In genomic region chr22:36366291-36366708, GRCh38 we compare ENCODE assay signal across 1 cellular context.
A peak's percentile ranks its signal among the peaks of the same experiment; 100 is the strongest.
TF ChIP-seq lines count a peak whose summit lies in the region.

No MANE protein-coding gene starts in this region.

TF ChIP-seq in HEK293, 187 proteins besides CTCF, POLR2A, EP300 and RAD21 (continued from another document and continues in another):
- TF ChIP-seq TSHZ1 (tag by site-specific recombination; IDR thresholded peaks at IDR 0.05; ENCODE audit: borderline replicate concordance): no peak
- TF ChIP-seq ZNF19 (tag by site-specific recombination; IDR thresholded peaks at IDR 0.05; ENCODE audit: low read depth): no peak
- no peak for TF ChIP-seq ZNF48 (tag by site-specific recombination; IDR thresholded peaks at IDR 0.05)
- TF ChIP-seq INSM2 (tag by site-specific recombination; IDR thresholded peaks at IDR 0.05): peak; percentile 22; the same call in 1 of the 2 replicates
- no peak for TF ChIP-seq ZBTB11 (tag by site-specific recombination; conservative IDR thresholded peaks at IDR 0.05; ENCODE audit: low read depth)
- TF ChIP-seq PRDM2 (tag by site-specific recombination; IDR thresholded peaks at IDR 0.05; ENCODE audit: borderline replicate concordance): no peak
- no peak for TF ChIP-seq ZNF704 (tag by site-specific recombination; IDR thresholded peaks at IDR 0.05)
- TF ChIP-seq GLIS1 (tag by site-specific recombination; IDR thresholded peaks at IDR 0.05): peak; percentile 64
- no peak for TF ChIP-seq ZNF513 (tag by site-specific recombination; IDR thresholded peaks at IDR 0.05)
- no peak for TF ChIP-seq HOXC10 (CRISPR knock-in tag; IDR thresholded peaks at IDR 0.05)
- TF ChIP-seq ZNF560 (tag by site-specific recombination; IDR thresholded peaks at IDR 0.05; ENCODE audit: borderline replicate concordance): no peak
- TF ChIP-seq ZNF544 (tag by site-specific recombination; IDR thresholded peaks at IDR 0.05): no peak
- no peak for TF ChIP-seq ZNF335 (tag by site-specific recombination; conservative IDR thresholded peaks at IDR 0.05)
- no peak for TF ChIP-seq ZNF112 (tag by site-specific recombination; IDR thresholded peaks at IDR 0.05)
- 0 out of 2 replicates have a peak, but pooled peaks have one; percentile 15 for TF ChIP-seq KLF8 (tag by site-specific recombination; IDR thresholded peaks at IDR 0.05)
- no peak for TF ChIP-seq ZNF221 (tag by site-specific recombination; IDR thresholded peaks at IDR 0.05; ENCODE audit: borderline replicate concordance)
- no peak for TF ChIP-seq ZNF776 (tag by site-specific recombination; IDR thresholded peaks at IDR 0.05; ENCODE audit: borderline replicate concordance)
- no peak for TF ChIP-seq ZNF514 (tag by site-specific recombination; IDR thresholded peaks at IDR 0.05)
- TF ChIP-seq ZNF350 (tag by site-specific recombination; IDR thresholded peaks at IDR 0.05): no peak
- TF ChIP-seq ZNF184 (tag by site-specific recombination; IDR thresholded peaks at IDR 0.05): no peak
- 0 out of 2 replicates have a peak, but pooled peaks have one; percentile 10 for TF ChIP-seq ZIC2 (tag by site-specific recombination; IDR thresholded peaks at IDR 0.05)
- no peak for TF ChIP-seq ZBTB20 (tag by site-specific recombination; IDR thresholded peaks at IDR 0.05)
- TF ChIP-seq ZNF174 (tag by site-specific recombination; IDR thresholded peaks at IDR 0.05): no peak
- TF ChIP-seq ZFP37 (tag by site-specific recombination; IDR thresholded peaks at IDR 0.05): no peak
- no peak for TF ChIP-seq ZBTB1 (tag by site-specific recombination; IDR thresholded peaks at IDR 0.05)
- peak; percentile 58; the same call in 1 of the 2 replicates for TF ChIP-seq ZNF324 (tag by site-specific recombination; IDR thresholded peaks at IDR 0.05)
- TF ChIP-seq GLI2 (tag by site-specific recombination; IDR thresholded peaks at IDR 0.05; ENCODE audit: borderline replicate concordance, low read depth): no peak
- TF ChIP-seq KLF9 (tag by site-specific recombination; IDR thresholded peaks at IDR 0.05; ENCODE audit: low read depth): peak; percentile 49; the same call in 1 of the 2 replicates
- TF ChIP-seq MYNN (tag by site-specific recombination; IDR thresholded peaks at IDR 0.05; ENCODE audit: borderline replicate concordance): no peak
- TF ChIP-seq PRDM4 (tag by site-specific recombination; IDR thresholded peaks at IDR 0.05): no peak
- TF ChIP-seq ZNF146 (tag by site-specific recombination; IDR thresholded peaks at IDR 0.05): no peak
- no peak for TF ChIP-seq ZNF416 (tag by site-specific recombination; IDR thresholded peaks at IDR 0.05)
- TF ChIP-seq ZBTB21 (tag by site-specific recombination; IDR thresholded peaks at IDR 0.05): peak; percentile 69; the same call in 1 of the 2 replicates
- TF ChIP-seq ZNF175 (tag by site-specific recombination; IDR thresholded peaks at IDR 0.05): no peak
- no peak for TF ChIP-seq ZBTB44 (tag by site-specific recombination; IDR thresholded peaks at IDR 0.05)
- TF ChIP-seq ZSCAN16 (tag by site-specific recombination; IDR thresholded peaks at IDR 0.05): no peak
- no peak for TF ChIP-seq ZNF621 (tag by site-specific recombination; IDR thresholded peaks at IDR 0.05)
- TF ChIP-seq ZNF274 (IDR thresholded peaks at IDR 0.05; ENCODE audit: low read length): no peak
- no peak for TF ChIP-seq ZNF274 (tag by site-specific recombination; IDR thresholded peaks at IDR 0.05; ENCODE audit: borderline replicate concordance)
- no peak for TF ChIP-seq ZBTB8A (tag by site-specific recombination; IDR thresholded peaks at IDR 0.05)
- TF ChIP-seq ZNF366 (tag by site-specific recombination; conservative IDR thresholded peaks at IDR 0.05): peak; percentile 71
